Comparison of ENCODE assay signal across 9 cellular contexts in the genomic region with DNA sequence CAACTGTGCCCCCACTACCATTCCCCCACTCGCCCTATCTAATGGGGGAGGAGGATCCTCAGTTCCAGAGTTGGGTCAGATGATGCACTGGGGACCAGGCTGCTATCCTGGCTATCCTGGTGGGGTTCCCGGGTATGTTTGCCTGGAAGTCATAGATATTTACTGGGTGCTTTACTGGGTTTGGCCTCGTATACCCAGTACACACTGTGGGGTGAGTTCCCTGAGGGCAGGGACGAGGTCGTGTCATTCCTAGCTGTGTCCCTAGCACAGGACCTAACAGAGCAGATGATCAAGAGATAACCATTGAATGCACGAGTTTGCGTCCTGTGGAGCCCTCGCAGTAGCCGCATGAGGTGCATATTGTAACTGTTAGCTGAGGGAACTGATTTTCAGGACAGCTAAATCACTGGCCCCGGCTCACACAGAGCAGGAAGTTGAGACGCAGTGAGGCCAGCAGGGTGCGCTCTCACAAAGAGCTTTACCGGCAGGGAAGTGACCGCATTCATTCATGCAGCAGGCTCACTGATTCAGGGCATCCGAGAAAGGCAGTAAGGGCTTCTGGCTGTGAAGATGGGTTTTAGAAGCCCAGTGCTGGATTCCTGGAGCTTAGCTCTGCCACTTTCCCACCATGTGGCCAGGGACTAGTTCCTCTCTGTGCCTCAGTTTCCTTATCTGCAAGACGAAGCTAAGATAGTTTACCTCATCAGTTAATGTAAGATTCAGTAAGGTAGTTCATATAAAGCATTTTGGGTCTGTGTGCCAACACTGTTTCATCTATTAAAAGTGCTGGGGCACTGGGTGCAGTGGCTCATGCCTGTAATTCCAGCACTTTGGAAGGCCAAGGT. TPM values are rescaled to one million over a fixed set of nuclear protein-coding genes. Genes with fewer than 3 reads are reported as not detected.
DNase-seq lines count a peak whose midpoint lies in the region; ATAC-seq and TF ChIP-seq lines count a peak whose summit lies in the region.
"Had no signal": no experiment of that assay in that cellular context is flagged by ENCODE, and none has a peak within 500 bp of the region (broad histone marks: within the 10 kb centered on the region; RNA-seq: fewer than 3 reads in every experiment).

No MANE protein-coding gene starts in this region.

- POLR2A ChIA-PET in CD8-positive, alpha-beta T cell (lab: Charles Lee) = interaction anchor here (1.0 kb wide), 1 partner anchor 45 kb away, joined by 3 read pairs; a partner anchor contains a TSS
- POLR2A ChIA-PET in WTC11 (lab: Charles Lee) = interaction anchor here (0.6 to 1.0 kb wide), 2 partner anchors 36 to 73 kb away, joined by 3 read pairs; no protein-coding TSS in a partner anchor

- ATAC-seq in CD8-positive, alpha-beta T cell = peak; percentile 97
- peak; percentile 90 for ATAC-seq in WTC11
- ATAC-seq in central memory CD8-positive, alpha-beta T cell (replicated peaks; ENCODE audit: extremely low read depth, poor library complexity, severe bottlenecking) = peak; percentile 82
- ATAC-seq in stimulated activated memory B cell treated with anti-CD40 and anti-IgM and Interleukin-4, amounts not matched to agents 10 μg/mL and 1 μg/mL and 100 μg/mL, for 72 hours = peak; percentile 80
- ATAC-seq in HG03039 (IDR thresholded peaks at IDR 0.05; ENCODE audit: unreplicated experiment) = no peak

- H3K27ac ChIP-seq in CD8-positive, alpha-beta T cell (ENCODE audit: low read depth, low read length) = no peak overlapping the region

- no peak overlapping the region for H3K27ac Mint-ChIP-seq in CD8-positive, alpha-beta T cell
- H3K27ac Mint-ChIP-seq in WTC11 = peak overlapping the region; percentile 88
- no peak overlapping the region for H3K27ac Mint-ChIP-seq in central memory CD8-positive, alpha-beta T cell (ENCODE audit: low read depth)
- no peak overlapping the region for H3K27ac Mint-ChIP-seq in stimulated activated memory B cell treated with anti-CD40 and anti-IgM and Interleukin-4, amounts not matched to agents 10 μg/mL and 1 μg/mL and 100 μg/mL, for 72 hours

- H3K9me3 Mint-ChIP-seq in CD8-positive, alpha-beta T cell = no peaks in the 10 kb centered on the region
- no peaks in the 10 kb centered on the region for H3K9me3 Mint-ChIP-seq in WTC11
- H3K9me3 Mint-ChIP-seq in central memory CD8-positive, alpha-beta T cell = no peaks in the 10 kb centered on the region
- no peaks in the 10 kb centered on the region for H3K9me3 Mint-ChIP-seq in stimulated activated memory B cell treated with anti-CD40 and anti-IgM and Interleukin-4, amounts not matched to agents 10 μg/mL and 1 μg/mL and 100 μg/mL, for 72 hours

- peaks cover 20% of the 10 kb centered on the region for H3K4me1 Mint-ChIP-seq in CD8-positive, alpha-beta T cell (ENCODE audit: low read depth)
- H3K4me1 Mint-ChIP-seq in WTC11 = peaks cover 14% of the 10 kb centered on the region
- peaks cover 20% of the 10 kb centered on the region for H3K4me1 Mint-ChIP-seq in central memory CD8-positive, alpha-beta T cell
- peaks cover 32% of the 10 kb centered on the region for H3K4me1 Mint-ChIP-seq in stimulated activated memory B cell treated with anti-CD40 and anti-IgM and Interleukin-4, amounts not matched to agents 10 μg/mL and 1 μg/mL and 100 μg/mL, for 72 hours

- no peaks in the 10 kb centered on the region for H3K27me3 Mint-ChIP-seq in CD8-positive, alpha-beta T cell (ENCODE audit: low read depth)
- H3K27me3 Mint-ChIP-seq in WTC11 (ENCODE audit: low read depth) = no peaks in the 10 kb centered on the region
- H3K27me3 Mint-ChIP-seq in central memory CD8-positive, alpha-beta T cell = no peaks in the 10 kb centered on the region
- H3K27me3 Mint-ChIP-seq in stimulated activated memory B cell treated with anti-CD40 and anti-IgM and Interleukin-4, amounts not matched to agents 10 μg/mL and 1 μg/mL and 100 μg/mL, for 72 hours = no peaks in the 10 kb centered on the region

- peak; percentile 49 for TF ChIP-seq CTCF in CD8-positive, alpha-beta T cell (IDR thresholded peaks at IDR 0.05)
- TF ChIP-seq CTCF in WTC11 (IDR thresholded peaks at IDR 0.05) = peak; percentile 48; the same call in 1 of the 2 replicates

- DNase-seq in CD8-positive, alpha-beta T cell = peak; percentile 38 to 81 (median 64)
- DNase-seq in HuH-7.5 (ENCODE audit: low spot score) (peak; percentile 68), WTC11 (ENCODE audit: low spot score) (peak; percentile 89), lung microvascular endothelial cell (ENCODE audit: low read depth in 2 of 2) (peak; percentile 82 to 86), GM19240 (ENCODE audit: insufficient read length, low spot score) (no peak)
- peak; percentile 42 to 52 for DNase-seq in central memory CD8-positive, alpha-beta T cell (ENCODE audit: low spot score in 2 of 2)

- CTCF ChIA-PET in CD8-positive, alpha-beta T cell (lab: Charles Lee) = interaction anchor here (0.6 to 2.6 kb wide), 15 partner anchors 8 to 623 kb away, joined by 3 to 13 read pairs (median 4); a partner anchor contains a TSS
- CTCF ChIA-PET in WTC11 (lab: Charles Lee) = interaction anchor here (0.5 to 3.0 kb wide), 68 partner anchors 9 to 1134 kb away, joined by 3 to 78 read pairs (median 6); a partner anchor contains a TSS

- peaks cover 6% of the 10 kb centered on the region for H3K36me3 ChIP-seq in CD8-positive, alpha-beta T cell (ENCODE audit: insufficient read depth, low read length)

- intact Hi-C loops in CD8-positive, alpha-beta T cell (cut with DNase I, micrococcal nuclease) = loop anchor here (2.0 to 10.0 kb wide), 7 partner anchors 68 to 485 kb away; a partner anchor contains a TSS

- peaks cover 35% of the 10 kb centered on the region for H3K36me3 Mint-ChIP-seq in CD8-positive, alpha-beta T cell
- peaks cover 12% of the 10 kb centered on the region for H3K36me3 Mint-ChIP-seq in WTC11
- H3K36me3 Mint-ChIP-seq in central memory CD8-positive, alpha-beta T cell (ENCODE audit: insufficient read depth) = peaks cover 15% of the 10 kb centered on the region
- H3K36me3 Mint-ChIP-seq in stimulated activated memory B cell treated with anti-CD40 and anti-IgM and Interleukin-4, amounts not matched to agents 10 μg/mL and 1 μg/mL and 100 μg/mL, for 72 hours = peaks cover 46% of the 10 kb centered on the region

- H3K4me3 ChIP-seq in CD8-positive, alpha-beta T cell (ENCODE audit: low read depth, low read length) = no peak overlapping the region

- no peaks in the 10 kb centered on the region for H3K4me1 ChIP-seq in CD8-positive, alpha-beta T cell (ENCODE audit: insufficient read depth, low read length)

- no peaks in the 10 kb centered on the region for H3K9me3 ChIP-seq in CD8-positive, alpha-beta T cell (ENCODE audit: low read length)

- no peak overlapping the region for H3K4me3 Mint-ChIP-seq in CD8-positive, alpha-beta T cell
- H3K4me3 Mint-ChIP-seq in WTC11 = no peak overlapping the region; the same call in 1 of the 2 replicates
- no peak overlapping the region for H3K4me3 Mint-ChIP-seq in central memory CD8-positive, alpha-beta T cell
- H3K4me3 Mint-ChIP-seq in stimulated activated memory B cell treated with anti-CD40 and anti-IgM and Interleukin-4, amounts not matched to agents 10 μg/mL and 1 μg/mL and 100 μg/mL, for 72 hours = no peak overlapping the region

- H3K27me3 ChIP-seq in CD8-positive, alpha-beta T cell (ENCODE audit: insufficient read depth, low read length) = no peaks in the 10 kb centered on the region

TF ChIP-seq in WTC11, 78 proteins besides CTCF, POLR2A, EP300 and RAD21 (continues in another document):
- TF ChIP-seq NR3C1 (CRISPR knock-in tag; conservative IDR thresholded peaks at IDR 0.05; ENCODE audit: low read depth) (no peak), JAZF1 (CRISPR knock-in tag; IDR thresholded peaks at IDR 0.05) (no peak), CREB1 (CRISPR knock-in tag; IDR thresholded peaks at IDR 0.05) (no peak)
- TF ChIP-seq, protein P1, sequence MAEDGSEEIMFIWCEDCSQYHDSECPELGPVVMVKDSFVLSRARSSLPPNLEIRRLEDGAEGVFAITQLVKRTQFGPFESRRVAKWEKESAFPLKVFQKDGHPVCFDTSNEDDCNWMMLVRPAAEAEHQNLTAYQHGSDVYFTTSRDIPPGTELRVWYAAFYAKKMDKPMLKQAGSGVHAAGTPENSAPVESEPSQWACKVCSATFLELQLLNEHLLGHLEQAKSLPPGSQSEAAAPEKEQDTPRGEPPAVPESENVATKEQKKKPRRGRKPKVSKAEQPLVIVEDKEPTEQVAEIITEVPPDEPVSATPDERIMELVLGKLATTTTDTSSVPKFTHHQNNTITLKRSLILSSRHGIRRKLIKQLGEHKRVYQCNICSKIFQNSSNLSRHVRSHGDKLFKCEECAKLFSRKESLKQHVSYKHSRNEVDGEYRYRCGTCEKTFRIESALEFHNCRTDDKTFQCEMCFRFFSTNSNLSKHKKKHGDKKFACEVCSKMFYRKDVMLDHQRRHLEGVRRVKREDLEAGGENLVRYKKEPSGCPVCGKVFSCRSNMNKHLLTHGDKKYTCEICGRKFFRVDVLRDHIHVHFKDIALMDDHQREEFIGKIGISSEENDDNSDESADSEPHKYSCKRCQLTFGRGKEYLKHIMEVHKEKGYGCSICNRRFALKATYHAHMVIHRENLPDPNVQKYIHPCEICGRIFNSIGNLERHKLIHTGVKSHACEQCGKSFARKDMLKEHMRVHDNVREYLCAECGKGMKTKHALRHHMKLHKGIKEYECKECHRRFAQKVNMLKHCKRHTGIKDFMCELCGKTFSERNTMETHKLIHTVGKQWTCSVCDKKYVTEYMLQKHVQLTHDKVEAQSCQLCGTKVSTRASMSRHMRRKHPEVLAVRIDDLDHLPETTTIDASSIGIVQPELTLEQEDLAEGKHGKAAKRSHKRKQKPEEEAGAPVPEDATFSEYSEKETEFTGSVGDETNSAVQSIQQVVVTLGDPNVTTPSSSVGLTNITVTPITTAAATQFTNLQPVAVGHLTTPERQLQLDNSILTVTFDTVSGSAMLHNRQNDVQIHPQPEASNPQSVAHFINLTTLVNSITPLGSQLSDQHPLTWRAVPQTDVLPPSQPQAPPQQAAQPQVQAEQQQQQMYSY (CRISPR knock-in tag; IDR thresholded peaks at IDR 0.05) = no peak

RNA-seq across cellular contexts. Expression of a gene that starts 6.0 kb away (rescaled TPM):
- total RNA-seq in CD8-positive, alpha-beta T cell = 10 to 100 TPM; 10.5 to 11.5 TPM
- total RNA-seq in WTC11 (2021) = 168 to 178 TPM (median 169 TPM) in 3 replicates
- total RNA-seq in lung microvascular endothelial cell = 113 and 138 TPM in 2 replicates

RNA-seq across cellular contexts. Expression of a gene that starts 6.6 kb away (rescaled TPM):
- total RNA-seq in CD8-positive, alpha-beta T cell = 10 to 100 TPM in 1 of 2 experiments, 1 to 10 TPM in 1; 9.5 to 11.9 TPM
- total RNA-seq in WTC11 (2021) (45.9 to 52.0 TPM (median 46.1 TPM) in 3 replicates), lung microvascular endothelial cell (11.1 and 14.8 TPM in 2 replicates)

RNA-seq across cellular contexts. Expression of a gene that starts 17.2 kb away (rescaled TPM):
- not detected for total RNA-seq in CD8-positive, alpha-beta T cell
- total RNA-seq in WTC11 (2021) (1.3 TPM in 1 of 3 replicates, not detected in the others), lung microvascular endothelial cell (not detected in 2 replicates)
- total RNA-seq: subcutaneous adipose tissue had no signal

RNA-seq across cellular contexts. Expression of a gene that starts 24.4 kb away (rescaled TPM):
- not detected for total RNA-seq in CD8-positive, alpha-beta T cell
- not detected in 3 replicates for total RNA-seq in WTC11 (2021)
- not detected in 2 replicates for total RNA-seq in lung microvascular endothelial cell
- total RNA-seq: subcutaneous adipose tissue had no signal

RNA-seq across cellular contexts. Expression of a gene that starts 32.0 kb away (rescaled TPM):
- total RNA-seq in CD8-positive, alpha-beta T cell = not detected
- 1.1 to 1.2 TPM in 2 of 3 replicates, not detected in the other for total RNA-seq in WTC11 (2021)
- not detected in 2 replicates for total RNA-seq in lung microvascular endothelial cell
- total RNA-seq: subcutaneous adipose tissue had no signal
